In genomic region chr4:81360722-81361121, GRCh38 we compare ENCODE assay signal across 26 cellular contexts.
DNase-seq lines count a peak whose midpoint lies in the region; ATAC-seq, FAIRE-seq and TF ChIP-seq lines count a peak whose summit lies in the region.
"Had no signal": no experiment of that assay in that cellular context is flagged by ENCODE, and none has a peak within 500 bp of the region (broad histone marks: within the 10 kb centered on the region; RNA-seq: fewer than 3 reads in every experiment).

No MANE protein-coding gene starts in this region.

- H3K4me3 ChIP-seq in OCI-LY3 (ENCODE audit: low read length) (no peak overlapping the region), bronchial epithelial cell (ENCODE audit: low read depth, low read length) (no peak overlapping the region)

- no peak for DNase-seq in activated T-cell treated with anti-CD3 and anti-CD28 coated beads, Interleukin-2, amount 50 U/mL, for 4 hours
- DNase-seq in activated T-cell treated with anti-CD3 and anti-CD28 coated beads for 4 hours (no peak), bronchial epithelial cell (ENCODE audit: low read depth) (peak; percentile 77), NCI-H2081 (lab: John Stamatoyannopoulos, UW) (no peak)
- no peak for DNase-seq in stimulated activated naive CD8-positive, alpha-beta T cell treated with anti-CD3 and anti-CD28 coated beads, Interleukin-15, Interleukin-2, amounts not matched to agents 100 U/mL and 50 U/mL, for 24 hours
- DNase-seq in activated CD8-positive, alpha-beta memory T cell treated with anti-CD3 and anti-CD28 coated beads for 24 hours, result no peak
- DNase-seq in activated CD8-positive, alpha-beta memory T cell treated with anti-CD3 and anti-CD28 coated beads, Interleukin-2, amount 10 ng/mL, durations not matched to agents 7 days and 5 days, result no peak
- DNase-seq: Calu3; CD8-positive, alpha-beta memory T cell; DMS53; GDM1; KG1; NCI-H1105; NCI-H146; NCI-H2029; NCI-H345; NCI-H524; NCI-H774; NK-92 treated with Interleukin-12 subunit alpha and Interleukin-12 subunit beta, amount 100 ng/mL, for 24 hours; SHP77 had no signal

- no peaks in the 10 kb centered on the region for H3K36me3 ChIP-seq in OCI-LY3 (replicated peaks; ENCODE audit: low read depth, low read length)
- H3K36me3 ChIP-seq in bronchial epithelial cell (ENCODE audit: control insufficient read depth, insufficient read depth, low read length), result no peaks in the 10 kb centered on the region

- no peak overlapping the region for H2AFZ ChIP-seq in OCI-LY3 (ENCODE audit: low read depth, low read length)

- peaks cover 13% of the 10 kb centered on the region for H3K27me3 Mint-ChIP-seq in activated T-cell treated with anti-CD3 and anti-CD28 coated beads, Interleukin-2, amount 50 U/mL, for 4 hours (ENCODE audit: low read depth)
- peaks cover 15% of the 10 kb centered on the region for H3K27me3 Mint-ChIP-seq in activated CD8-positive, alpha-beta memory T cell treated with anti-CD3 and anti-CD28 coated beads, Interleukin-2, amount 10 ng/mL, durations not matched to agents 7 days and 5 days

- no peak overlapping the region for H3K27ac Mint-ChIP-seq in activated CD8-positive, alpha-beta memory T cell treated with anti-CD3 and anti-CD28 coated beads, Interleukin-2, amount 10 ng/mL, durations not matched to agents 7 days and 5 days
- H3K27ac Mint-ChIP-seq: CD8-positive, alpha-beta memory T cell had no signal

- no peaks in the 10 kb centered on the region for H3K9me3 ChIP-seq in OCI-LY3 (ENCODE audit: insufficient read depth, low read length)

- no peak overlapping the region for H3K9ac ChIP-seq in OCI-LY3 (ENCODE audit: low read length)

- H3K9me3 Mint-ChIP-seq in activated T-cell treated with anti-CD3 and anti-CD28 coated beads, Interleukin-2, amount 50 U/mL, for 4 hours, result no peaks in the 10 kb centered on the region
- no peaks in the 10 kb centered on the region for H3K9me3 Mint-ChIP-seq in activated CD8-positive, alpha-beta memory T cell treated with anti-CD3 and anti-CD28 coated beads, Interleukin-2, amount 10 ng/mL, durations not matched to agents 7 days and 5 days (ENCODE audit: low read depth)
- H3K9me3 Mint-ChIP-seq: CD8-positive, alpha-beta memory T cell had no signal

- peak; percentile 41 to 63 for ATAC-seq in activated T-cell treated with anti-CD3 and anti-CD28 coated beads, Interleukin-2, amount 50 U/mL, for 4 hours
- ATAC-seq in stimulated activated naive CD8-positive, alpha-beta T cell treated with anti-CD3 and anti-CD28 coated beads, Interleukin-15, Interleukin-2, amounts not matched to agents 100 U/mL and 50 U/mL, for 24 hours, result peak; percentile 23
- ATAC-seq in activated CD8-positive, alpha-beta memory T cell treated with anti-CD3 and anti-CD28 coated beads, Interleukin-2, amount 10 ng/mL, durations not matched to agents 7 days and 5 days, result no peak

- H3K36me3 Mint-ChIP-seq in activated T-cell treated with anti-CD3 and anti-CD28 coated beads, Interleukin-2, amount 50 U/mL, for 4 hours (ENCODE audit: insufficient read depth), result no peaks in the 10 kb centered on the region
- no peaks in the 10 kb centered on the region for H3K36me3 Mint-ChIP-seq in activated CD8-positive, alpha-beta memory T cell treated with anti-CD3 and anti-CD28 coated beads, Interleukin-2, amount 10 ng/mL, durations not matched to agents 7 days and 5 days
- H3K36me3 Mint-ChIP-seq: CD8-positive, alpha-beta memory T cell had no signal

- 0 out of 2 replicates have a peak overlapping the region, but pooled peaks have one; percentile 5 for H3K4me2 ChIP-seq in OCI-LY3 (ENCODE audit: low read length)

- H3K4me1 ChIP-seq in OCI-LY3 (ENCODE audit: low read length), result peaks cover 5% of the 10 kb centered on the region

- TF ChIP-seq CTCF in OCI-LY3 (IDR thresholded peaks at IDR 0.05; ENCODE audit: low read depth, low read length), result no peak
- TF ChIP-seq CTCF in bronchial epithelial cell (IDR thresholded peaks at IDR 0.05; ENCODE audit: insufficient read depth, low read length, severe bottlenecking), result no peak

- H3K27me3 ChIP-seq in OCI-LY3 (ENCODE audit: low read depth, low read length) (peaks cover 3% of the 10 kb centered on the region; the same call in 1 of the 2 replicates), bronchial epithelial cell (ENCODE audit: control insufficient read depth, insufficient read depth, low read length) (no peaks in the 10 kb centered on the region)

- no peak overlapping the region for H3K4me3 Mint-ChIP-seq in activated T-cell treated with anti-CD3 and anti-CD28 coated beads, Interleukin-2, amount 50 U/mL, for 4 hours
- H3K4me3 Mint-ChIP-seq in activated CD8-positive, alpha-beta memory T cell treated with anti-CD3 and anti-CD28 coated beads, Interleukin-2, amount 10 ng/mL, durations not matched to agents 7 days and 5 days, result no peak overlapping the region
- H3K4me3 Mint-ChIP-seq: CD8-positive, alpha-beta memory T cell had no signal

- H3K4me1 Mint-ChIP-seq in activated T-cell treated with anti-CD3 and anti-CD28 coated beads, Interleukin-2, amount 50 U/mL, for 4 hours (ENCODE audit: low read depth), result no peaks in the 10 kb centered on the region
- H3K4me1 Mint-ChIP-seq in activated CD8-positive, alpha-beta memory T cell treated with anti-CD3 and anti-CD28 coated beads, Interleukin-2, amount 10 ng/mL, durations not matched to agents 7 days and 5 days, result no peaks in the 10 kb centered on the region
- H3K4me1 Mint-ChIP-seq: CD8-positive, alpha-beta memory T cell had no signal

- H4K20me1 ChIP-seq in OCI-LY3 (ENCODE audit: insufficient read depth, low read length), result no peaks in the 10 kb centered on the region

- no peak overlapping the region for H3K27ac ChIP-seq in OCI-LY3 (ENCODE audit: low read length)
- H3K27ac ChIP-seq: C4-2B had no signal

- CTCF ChIA-PET in activated CD8-positive, alpha-beta memory T cell treated with anti-CD3 and anti-CD28 coated beads, Interleukin-2, amount 10 ng/mL, durations not matched to agents 7 days and 5 days (lab: Charles Lee), result no interaction called here

- H3K79me2 ChIP-seq in OCI-LY3 (ENCODE audit: low read length), result no peaks in the 10 kb centered on the region

- FAIRE-seq in bronchial epithelial cell (lab: Jason Lieb, UNC), result no peak
- FAIRE-seq: A204.1, GM18507, H1, RCC 7860 had no signal
